ENCODE assay signal across 12 cellular contexts in genomic region chr11:43515090-43515489, GRCh38.
A peak's percentile ranks its signal among the peaks of the same experiment; 100 is the strongest.
DNase-seq lines count a peak whose midpoint lies in the region; ATAC-seq and TF ChIP-seq lines count a peak whose summit lies in the region.
"Had no signal": no experiment of that assay in that cellular context is flagged by ENCODE, and none has a peak within 500 bp of the region (broad histone marks: within the 10 kb centered on the region; RNA-seq: fewer than 3 reads in every experiment).

No MANE protein-coding gene starts in this region.

- peaks cover 31% of the 10 kb centered on the region for H3K27me3 Mint-ChIP-seq in endodermal cell (ENCODE audit: insufficient read depth)
- peaks cover 24% of the 10 kb centered on the region for H3K27me3 Mint-ChIP-seq in activated naive CD8-positive, alpha-beta T cell treated with anti-CD3 and anti-CD28 coated beads for 36 hours

- TF ChIP-seq CTCF in 22Rv1 (IDR thresholded peaks at IDR 0.05) = peak; percentile 32; the same call in 1 of the 2 replicates
- peak; percentile 34; the same call in 1 of the 2 replicates for TF ChIP-seq CTCF in GM12875 (IDR thresholded peaks at IDR 0.05; ENCODE audit: borderline replicate concordance, insufficient read depth, low read depth, low read length)
- TF ChIP-seq CTCF in endodermal cell (conservative IDR thresholded peaks at IDR 0.05) = peak; percentile 68
- no peak for TF ChIP-seq CTCF in upper lobe of left lung (IDR thresholded peaks at IDR 0.05)

- peak; percentile 38 for DNase-seq in NT2/D1 (ENCODE audit: low read depth, low spot score)
- DNase-seq in endodermal cell = peak; percentile 79
- DNase-seq in activated naive CD8-positive, alpha-beta T cell treated with anti-CD3 and anti-CD28 coated beads for 36 hours = no peak
- DNase-seq in foreskin melanocyte = no peak
- DNase-seq in upper lobe of left lung = no peak
- DNase-seq in NOMO-1 treated with dmso at 0.1 percent for 144 hours (lab: John Stamatoyannopoulos, UW; ENCODE audit: unreplicated experiment) = no peak
- DNase-seq: activated CD4-positive, alpha-beta T cell treated with anti-CD3 and anti-CD28 coated beads, Interleukin-2, amount 50 U/mL, for 1 hour; activated naive CD4-positive, alpha-beta T cell treated with anti-CD3 and anti-CD28 coated beads, Interleukin-2, amount 10 ng/mL, durations not matched to agents 7 days and 5 days; NCI-H1092; stimulated activated naive CD8-positive, alpha-beta T cell treated with anti-CD3 and anti-CD28 coated beads, Interleukin-15, amount 100 ng/mL, for 72 hours had no signal

- H3K4me3 Mint-ChIP-seq in endodermal cell = no peak overlapping the region
- H3K4me3 Mint-ChIP-seq in activated naive CD8-positive, alpha-beta T cell treated with anti-CD3 and anti-CD28 coated beads for 36 hours = no peak overlapping the region
- H3K4me3 Mint-ChIP-seq: activated naive CD4-positive, alpha-beta T cell treated with anti-CD3 and anti-CD28 coated beads, Interleukin-2, amount 10 ng/mL, durations not matched to agents 7 days and 5 days; stimulated activated naive CD8-positive, alpha-beta T cell treated with anti-CD3 and anti-CD28 coated beads, Interleukin-15, amount 100 ng/mL, for 72 hours had no signal

- H3K9me3 Mint-ChIP-seq in endodermal cell = peaks cover 3% of the 10 kb centered on the region
- H3K9me3 Mint-ChIP-seq in activated naive CD8-positive, alpha-beta T cell treated with anti-CD3 and anti-CD28 coated beads for 36 hours = peaks cover 2% of the 10 kb centered on the region

- H3K36me3 ChIP-seq in NT2/D1 (ENCODE audit: insufficient read depth, insufficient read length, low read length) = no peaks in the 10 kb centered on the region
- H3K36me3 ChIP-seq in endodermal cell (ENCODE audit: control insufficient read depth, insufficient read depth, low read length) = no peaks in the 10 kb centered on the region
- H3K36me3 ChIP-seq in upper lobe of left lung = no peaks in the 10 kb centered on the region

- H3K4me1 ChIP-seq in NT2/D1 (ENCODE audit: insufficient read depth, insufficient read length) (peaks cover 14% of the 10 kb centered on the region), endodermal cell (ENCODE audit: control insufficient read depth, insufficient read depth, low read length) (no peaks in the 10 kb centered on the region), upper lobe of left lung (no peaks in the 10 kb centered on the region)

- H3K4me1 Mint-ChIP-seq in endodermal cell = no peaks in the 10 kb centered on the region
- peaks cover 13% of the 10 kb centered on the region for H3K4me1 Mint-ChIP-seq in activated naive CD8-positive, alpha-beta T cell treated with anti-CD3 and anti-CD28 coated beads for 36 hours
- H3K4me1 Mint-ChIP-seq: activated naive CD4-positive, alpha-beta T cell treated with anti-CD3 and anti-CD28 coated beads, Interleukin-2, amount 10 ng/mL, durations not matched to agents 7 days and 5 days had no signal

- WGBS in endodermal cell (ENCODE audit: insufficient coverage in 1 of 2, insufficient read length in 1 of 2), 2 experiments = 68 to 82% methylated on average over 4 to 6 of the region's 6 CpGs
- WGBS in upper lobe of left lung, 2 donors = 70 to 74% methylated on average over 3 to 6 of the region's 6 CpGs

- no peak overlapping the region for H3K9ac ChIP-seq in NT2/D1 (ENCODE audit: insufficient read length, low read depth)
- H3K9ac ChIP-seq in endodermal cell (ENCODE audit: extremely low read depth, low read length, poor library complexity, severe bottlenecking) = no peak overlapping the region

- H3K27me3 ChIP-seq in NT2/D1 (ENCODE audit: insufficient read depth, insufficient read length) (no peaks in the 10 kb centered on the region), endodermal cell (ENCODE audit: control insufficient read depth, insufficient read depth, low read length, poor library complexity, severe bottlenecking) (no peaks in the 10 kb centered on the region), upper lobe of left lung (no peaks in the 10 kb centered on the region)

- TF ChIP-seq POLR2A in upper lobe of left lung (IDR thresholded peaks at IDR 0.05) = no peak

- no peaks in the 10 kb centered on the region for H3K36me3 Mint-ChIP-seq in endodermal cell (ENCODE audit: low read depth)
- no peaks in the 10 kb centered on the region for H3K36me3 Mint-ChIP-seq in activated naive CD8-positive, alpha-beta T cell treated with anti-CD3 and anti-CD28 coated beads for 36 hours
- H3K36me3 Mint-ChIP-seq: activated naive CD4-positive, alpha-beta T cell treated with anti-CD3 and anti-CD28 coated beads, Interleukin-2, amount 10 ng/mL, durations not matched to agents 7 days and 5 days had no signal

- H3K9me3 ChIP-seq in NT2/D1 (ENCODE audit: insufficient read depth, low read length) (peaks cover 5% of the 10 kb centered on the region; the same call in 1 of the 2 replicates), endodermal cell (ENCODE audit: control insufficient read depth, low read length) (peaks cover 4% of the 10 kb centered on the region), upper lobe of left lung (peaks cover 0 to 5% (median 0%) of the 10 kb centered on the region in 4 donors)

- TF ChIP-seq EP300 in upper lobe of left lung (IDR thresholded peaks at IDR 0.05) = no peak

- H3K4me3 ChIP-seq in GM12875 (ENCODE audit: low read depth, low read length) (no peak overlapping the region), NT2/D1 (ENCODE audit: insufficient read length, low read depth) (no peak overlapping the region), endodermal cell (ENCODE audit: low read length) (no peak overlapping the region), upper lobe of left lung (no peak overlapping the region)

- no peak overlapping the region for H3K27ac ChIP-seq in 22Rv1
- H3K27ac ChIP-seq in endodermal cell (ENCODE audit: low read depth, low read length) = no peak overlapping the region
- no peak overlapping the region for H3K27ac ChIP-seq in upper lobe of left lung

- ATAC-seq in upper lobe of left lung (ENCODE audit: low FRiP score in 2 of 2) = no peak
- ATAC-seq: stimulated activated naive CD8-positive, alpha-beta T cell treated with anti-CD3 and anti-CD28 coated beads, Interleukin-15, amount 100 ng/mL, for 72 hours had no signal

- no peak overlapping the region for H3K27ac Mint-ChIP-seq in endodermal cell
- H3K27ac Mint-ChIP-seq in activated naive CD8-positive, alpha-beta T cell treated with anti-CD3 and anti-CD28 coated beads for 36 hours = no peak overlapping the region
- H3K27ac Mint-ChIP-seq: activated naive CD4-positive, alpha-beta T cell treated with anti-CD3 and anti-CD28 coated beads, Interleukin-2, amount 10 ng/mL, durations not matched to agents 7 days and 5 days; stimulated activated naive CD8-positive, alpha-beta T cell treated with anti-CD3 and anti-CD28 coated beads, Interleukin-15, amount 100 ng/mL, for 72 hours had no signal

Comparison
In these comparisons a context has a peak if more than half of its experiments do, and no peak if none do; other contexts are left out.
1. CTCF ChIP-seq: peak in 22Rv1 (single experiment), GM12875 (single experiment) and endodermal cell (single experiment); none in upper lobe of left lung (0 of 6).
2. DNase-seq: peak in NT2/D1 (single experiment) and endodermal cell (single experiment); none in activated naive CD8-positive, alpha-beta T cell treated with anti-CD3 and anti-CD28 coated beads for 36 hours (single experiment), foreskin melanocyte (single experiment), upper lobe of left lung (0 of 2) and NOMO-1 treated with dmso at 0.1 percent for 144 hours (single experiment).